In genomic region chr12:104478396-104479140, GRCh38 we compare ENCODE assay signal across 1 cellular context.
TF ChIP-seq lines count a peak whose summit lies in the region.

No MANE protein-coding gene starts in this region.

TF ChIP-seq in GM12878, 131 proteins besides CTCF, POLR2A, EP300 and RAD21 (continued from another document):
- TF ChIP-seq, protein P1, sequence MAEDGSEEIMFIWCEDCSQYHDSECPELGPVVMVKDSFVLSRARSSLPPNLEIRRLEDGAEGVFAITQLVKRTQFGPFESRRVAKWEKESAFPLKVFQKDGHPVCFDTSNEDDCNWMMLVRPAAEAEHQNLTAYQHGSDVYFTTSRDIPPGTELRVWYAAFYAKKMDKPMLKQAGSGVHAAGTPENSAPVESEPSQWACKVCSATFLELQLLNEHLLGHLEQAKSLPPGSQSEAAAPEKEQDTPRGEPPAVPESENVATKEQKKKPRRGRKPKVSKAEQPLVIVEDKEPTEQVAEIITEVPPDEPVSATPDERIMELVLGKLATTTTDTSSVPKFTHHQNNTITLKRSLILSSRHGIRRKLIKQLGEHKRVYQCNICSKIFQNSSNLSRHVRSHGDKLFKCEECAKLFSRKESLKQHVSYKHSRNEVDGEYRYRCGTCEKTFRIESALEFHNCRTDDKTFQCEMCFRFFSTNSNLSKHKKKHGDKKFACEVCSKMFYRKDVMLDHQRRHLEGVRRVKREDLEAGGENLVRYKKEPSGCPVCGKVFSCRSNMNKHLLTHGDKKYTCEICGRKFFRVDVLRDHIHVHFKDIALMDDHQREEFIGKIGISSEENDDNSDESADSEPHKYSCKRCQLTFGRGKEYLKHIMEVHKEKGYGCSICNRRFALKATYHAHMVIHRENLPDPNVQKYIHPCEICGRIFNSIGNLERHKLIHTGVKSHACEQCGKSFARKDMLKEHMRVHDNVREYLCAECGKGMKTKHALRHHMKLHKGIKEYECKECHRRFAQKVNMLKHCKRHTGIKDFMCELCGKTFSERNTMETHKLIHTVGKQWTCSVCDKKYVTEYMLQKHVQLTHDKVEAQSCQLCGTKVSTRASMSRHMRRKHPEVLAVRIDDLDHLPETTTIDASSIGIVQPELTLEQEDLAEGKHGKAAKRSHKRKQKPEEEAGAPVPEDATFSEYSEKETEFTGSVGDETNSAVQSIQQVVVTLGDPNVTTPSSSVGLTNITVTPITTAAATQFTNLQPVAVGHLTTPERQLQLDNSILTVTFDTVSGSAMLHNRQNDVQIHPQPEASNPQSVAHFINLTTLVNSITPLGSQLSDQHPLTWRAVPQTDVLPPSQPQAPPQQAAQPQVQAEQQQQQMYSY (CRISPR knock-in tag; IDR thresholded peaks at IDR 0.05), result no peak
- TF ChIP-seq NBN (IDR thresholded peaks at IDR 0.05), result peak; percentile 77
- no peak for TF ChIP-seq FOXK2 (IDR thresholded peaks at IDR 0.05)
- no peak for TF ChIP-seq KAT2A (conservative IDR thresholded peaks at IDR 0.05; ENCODE audit: control insufficient read depth, low read depth, low read length)
- TF ChIP-seq NFYA (IDR thresholded peaks at IDR 0.05; ENCODE audit: borderline replicate concordance, low read depth, low read length), result no peak
- TF ChIP-seq, protein P2, sequence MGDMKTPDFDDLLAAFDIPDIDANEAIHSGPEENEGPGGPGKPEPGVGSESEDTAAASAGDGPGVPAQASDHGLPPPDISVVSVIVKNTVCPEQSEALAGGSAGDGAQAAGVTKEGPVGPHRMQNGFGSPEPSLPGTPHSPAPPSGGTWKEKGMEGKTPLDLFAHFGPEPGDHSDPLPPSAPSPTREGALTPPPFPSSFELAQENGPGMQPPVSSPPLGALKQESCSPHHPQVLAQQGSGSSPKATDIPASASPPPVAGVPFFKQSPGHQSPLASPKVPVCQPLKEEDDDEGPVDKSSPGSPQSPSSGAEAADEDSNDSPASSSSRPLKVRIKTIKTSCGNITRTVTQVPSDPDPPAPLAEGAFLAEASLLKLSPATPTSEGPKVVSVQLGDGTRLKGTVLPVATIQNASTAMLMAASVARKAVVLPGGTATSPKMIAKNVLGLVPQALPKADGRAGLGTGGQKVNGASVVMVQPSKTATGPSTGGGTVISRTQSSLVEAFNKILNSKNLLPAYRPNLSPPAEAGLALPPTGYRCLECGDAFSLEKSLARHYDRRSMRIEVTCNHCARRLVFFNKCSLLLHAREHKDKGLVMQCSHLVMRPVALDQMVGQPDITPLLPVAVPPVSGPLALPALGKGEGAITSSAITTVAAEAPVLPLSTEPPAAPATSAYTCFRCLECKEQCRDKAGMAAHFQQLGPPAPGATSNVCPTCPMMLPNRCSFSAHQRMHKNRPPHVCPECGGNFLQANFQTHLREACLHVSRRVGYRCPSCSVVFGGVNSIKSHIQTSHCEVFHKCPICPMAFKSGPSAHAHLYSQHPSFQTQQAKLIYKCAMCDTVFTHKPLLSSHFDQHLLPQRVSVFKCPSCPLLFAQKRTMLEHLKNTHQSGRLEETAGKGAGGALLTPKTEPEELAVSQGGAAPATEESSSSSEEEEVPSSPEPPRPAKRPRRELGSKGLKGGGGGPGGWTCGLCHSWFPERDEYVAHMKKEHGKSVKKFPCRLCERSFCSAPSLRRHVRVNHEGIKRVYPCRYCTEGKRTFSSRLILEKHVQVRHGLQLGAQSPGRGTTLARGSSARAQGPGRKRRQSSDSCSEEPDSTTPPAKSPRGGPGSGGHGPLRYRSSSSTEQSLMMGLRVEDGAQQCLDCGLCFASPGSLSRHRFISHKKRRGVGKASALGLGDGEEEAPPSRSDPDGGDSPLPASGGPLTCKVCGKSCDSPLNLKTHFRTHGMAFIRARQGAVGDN (IDR thresholded peaks at IDR 0.05), result peak; percentile 75
